ENCODE assay signal across 13 cellular contexts in the genomic region with DNA sequence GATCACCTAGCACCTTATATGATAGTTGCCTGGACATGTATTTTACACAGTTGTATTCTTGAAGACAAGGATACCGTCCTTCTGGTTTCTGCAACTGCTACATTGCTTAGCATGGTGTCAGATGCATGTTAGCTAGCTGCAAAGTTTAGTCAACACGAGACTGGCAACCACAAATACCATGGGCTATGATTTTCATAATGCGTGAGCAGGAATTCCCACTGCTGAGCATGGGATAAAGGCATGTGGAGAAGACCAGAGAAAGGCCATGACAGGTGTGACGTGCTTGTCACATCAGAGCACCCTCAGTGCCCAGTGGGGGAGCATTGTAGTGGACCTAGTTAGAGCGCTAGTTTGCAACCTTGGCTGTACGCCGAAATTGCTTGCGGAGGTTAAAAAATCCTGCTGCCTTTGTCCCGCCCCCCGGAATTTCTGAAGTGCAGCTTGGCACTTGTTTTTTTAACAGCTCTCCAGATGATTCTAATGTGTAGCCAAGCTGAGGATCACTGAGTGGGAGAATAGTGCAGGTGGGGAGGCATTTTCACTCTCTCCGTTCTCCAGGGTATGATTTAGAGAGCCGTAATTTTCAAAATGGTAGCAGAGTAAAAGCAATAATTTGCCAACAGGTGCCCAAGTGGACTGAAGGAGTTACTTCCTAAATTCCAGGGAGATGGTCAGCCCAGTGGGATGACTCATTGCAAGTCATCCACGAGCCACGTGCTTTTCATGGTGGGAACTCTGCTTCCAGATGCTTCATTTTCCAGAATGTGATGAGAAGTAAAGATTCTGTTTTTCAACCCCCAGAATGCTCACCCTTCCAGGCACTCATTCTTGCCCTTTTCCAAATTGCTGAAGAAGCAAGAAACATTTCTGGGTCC.
DNase-seq lines count a peak whose midpoint lies in the region; TF ChIP-seq lines count a peak whose summit lies in the region.
"Had no signal": no experiment of that assay in that cellular context is flagged by ENCODE, and none has a peak within 500 bp of the region (broad histone marks: within the 10 kb centered on the region; RNA-seq: fewer than 3 reads in every experiment).

No MANE protein-coding gene starts in this region.

- H3K4me3 ChIP-seq in fibroblast of pulmonary artery (replicated peaks; ENCODE audit: low read depth, low read length): no peak overlapping the region
- H3K4me3 ChIP-seq: hepatocyte had no signal

- TF ChIP-seq CTCF in fibroblast of pulmonary artery (IDR thresholded peaks at IDR 0.05; ENCODE audit: low read length, missing control alignments): no peak

- DNase-seq in A172 (ENCODE audit: low spot score): peak; percentile 86
- DNase-seq in HCEC 1CT: peak; percentile 74
- DNase-seq in RKO (ENCODE audit: low spot score): peak; percentile 56
- peak; percentile 69 for DNase-seq in fibroblast of pulmonary artery (ENCODE audit: low read depth)
- DNase-seq in effector CD4-positive, alpha-beta T cell: no peak
- DNase-seq in COLO668 (lab: John Stamatoyannopoulos, UW; ENCODE audit: unreplicated experiment): no peak
- DNase-seq in NCI-H82 (lab: John Stamatoyannopoulos, UW): no peak
- no peak for DNase-seq in GF-D8 (lab: John Stamatoyannopoulos, UW)
- DNase-seq: activated CD4-positive, alpha-beta T cell treated with anti-CD3 and anti-CD28 coated beads for 48 hours; activated effector memory CD4-positive, alpha-beta T cell treated with anti-CD3 and anti-CD28 coated beads, Interleukin-2, amount 50 U/mL, for 16 hours; cortex of kidney; NCI-H2171 treated with DMSO at 0.1 percent for 48 hours had no signal

Comparison
In these comparisons a context has a peak if more than half of its experiments do, and no peak if none do; other contexts are left out.
1. DNase-seq: peak in A172 (single experiment), HCEC 1CT (single experiment), RKO (single experiment) and fibroblast of pulmonary artery (single experiment); none in effector CD4-positive, alpha-beta T cell (single experiment), COLO668 (single experiment), NCI-H82 (single experiment) and GF-D8 (single experiment).